In genomic region chr1:169485427-169486280, GRCh38 we compare ENCODE assay signal across 1 cellular context.
TF ChIP-seq lines count a peak whose summit lies in the region.

TSS of gene SLC19A2 (minus strand) at chr1:169485944. CDS start at chr1:169485766, 178 bp downstream.

TF ChIP-seq in HepG2, 621 proteins besides CTCF, POLR2A, EP300 and RAD21 (continued from another document and continues in another):
- TF ChIP-seq PRDM10 (CRISPR knock-in tag; IDR thresholded peaks at IDR 0.05; ENCODE audit: low read depth), result peak; percentile 78; the same call in 1 of the 2 replicates
- no peak for TF ChIP-seq CEBPB (IDR thresholded peaks at IDR 0.05; ENCODE audit: borderline replicate concordance, low read depth, low read length)
- peak; percentile 74 for TF ChIP-seq ASH2L (IDR thresholded peaks at IDR 0.05; ENCODE audit: insufficient read length, low read depth, low read length)
- peak; percentile 61; the same call in 1 of the 2 replicates for TF ChIP-seq ZBTB25 (CRISPR knock-in tag; IDR thresholded peaks at IDR 0.05)
- no peak; the same call in 1 of the 2 replicates for TF ChIP-seq E2F1 (CRISPR knock-in tag; IDR thresholded peaks at IDR 0.05)
- no peak for TF ChIP-seq NFE2 (CRISPR knock-in tag; IDR thresholded peaks at IDR 0.05)
- TF ChIP-seq ZNF883 (CRISPR knock-in tag; IDR thresholded peaks at IDR 0.05; ENCODE audit: not compliant biosample characterization), result no peak
- 0 out of 2 replicates have a peak, but pooled peaks have one; percentile 69 for TF ChIP-seq ZFP82 (CRISPR knock-in tag; IDR thresholded peaks at IDR 0.05; ENCODE audit: borderline replicate concordance)
- no peak for TF ChIP-seq ZNF576 (CRISPR knock-in tag; IDR thresholded peaks at IDR 0.05)
- peak; percentile 48; the same call in 1 of the 2 replicates for TF ChIP-seq NFKBIZ (CRISPR knock-in tag; IDR thresholded peaks at IDR 0.05)
- TF ChIP-seq POLR2AphosphoS2 (IDR thresholded peaks at IDR 0.05; ENCODE audit: low read depth, low read length), result peak; percentile 37; the same call in 1 of the 2 replicates
- peak; percentile 82; the same call in 1 of the 2 replicates for TF ChIP-seq THAP8 (CRISPR knock-in tag; IDR thresholded peaks at IDR 0.05; ENCODE audit: borderline replicate concordance)
- peak; percentile 68 for TF ChIP-seq ZNF280B (CRISPR knock-in tag; IDR thresholded peaks at IDR 0.05; ENCODE audit: borderline replicate concordance)
- TF ChIP-seq SIX1 (CRISPR knock-in tag; IDR thresholded peaks at IDR 0.05; ENCODE audit: borderline replicate concordance), result no peak
- no peak for TF ChIP-seq ZNF414 (CRISPR knock-in tag; IDR thresholded peaks at IDR 0.05)
- TF ChIP-seq SSRP1 (CRISPR knock-in tag; IDR thresholded peaks at IDR 0.05), result no peak
- no peak for TF ChIP-seq ZNF619 (CRISPR knock-in tag; IDR thresholded peaks at IDR 0.05)
- TF ChIP-seq ISX (CRISPR knock-in tag; conservative IDR thresholded peaks at IDR 0.05), result 0 out of 2 replicates have a peak, but pooled peaks have one; percentile 52
- TF ChIP-seq ZNF160 (CRISPR knock-in tag; IDR thresholded peaks at IDR 0.05), result peak; percentile 79
- peak; percentile 87 for TF ChIP-seq CREM (IDR thresholded peaks at IDR 0.05)
- TF ChIP-seq CREM (CRISPR knock-in tag; IDR thresholded peaks at IDR 0.05), result no peak
- peak; percentile 75; the same call in 1 of the 2 replicates for TF ChIP-seq HBP1 (CRISPR knock-in tag; IDR thresholded peaks at IDR 0.05; ENCODE audit: low read depth)
- peak; percentile 98 for TF ChIP-seq SAP130 (CRISPR knock-in tag; IDR thresholded peaks at IDR 0.05; ENCODE audit: low read depth)
- TF ChIP-seq GPBP1L1 (CRISPR knock-in tag; IDR thresholded peaks at IDR 0.05), result no peak
- TF ChIP-seq ZBTB20 (CRISPR knock-in tag; IDR thresholded peaks at IDR 0.05; ENCODE audit: borderline replicate concordance, low read depth), result peak; percentile 5
- no peak for TF ChIP-seq KDM5A (IDR thresholded peaks at IDR 0.05; ENCODE audit: borderline replicate concordance, low read length)
- peak; percentile 91 for TF ChIP-seq POLR2G (IDR thresholded peaks at IDR 0.05; ENCODE audit: low read depth, low read length)
- peak; percentile 10; the same call in 1 of the 2 replicates for TF ChIP-seq MLX (CRISPR knock-in tag; IDR thresholded peaks at IDR 0.05)
- no peak for TF ChIP-seq PCBP2 (optimal IDR thresholded peaks at IDR 0.05; ENCODE audit: low read depth, low read length, poor library complexity, severe bottlenecking)
- peak; percentile 32; the same call in 1 of the 2 replicates for TF ChIP-seq ZNF878 (CRISPR knock-in tag; IDR thresholded peaks at IDR 0.05)
- TF ChIP-seq ZNF589 (CRISPR knock-in tag; conservative IDR thresholded peaks at IDR 0.05), result 0 out of 2 replicates have a peak, but pooled peaks have one; percentile 21
- no peak; the same call in 1 of the 2 replicates for TF ChIP-seq MEIS1 (CRISPR knock-in tag; IDR thresholded peaks at IDR 0.05; ENCODE audit: borderline replicate concordance)
- TF ChIP-seq DDIT3 (CRISPR knock-in tag; IDR thresholded peaks at IDR 0.05), result no peak
- no peak for TF ChIP-seq ZNF549 (CRISPR knock-in tag; IDR thresholded peaks at IDR 0.05)
- TF ChIP-seq PRMT3 (CRISPR knock-in tag; IDR thresholded peaks at IDR 0.05; ENCODE audit: borderline replicate concordance, low read depth), result no peak
- no peak for TF ChIP-seq HDAC6 (IDR thresholded peaks at IDR 0.05; ENCODE audit: low read depth, low read length)
- peak; percentile 49; the same call in 1 of the 2 replicates for TF ChIP-seq ZHX2 (IDR thresholded peaks at IDR 0.05; ENCODE audit: low read depth)
- TF ChIP-seq ZHX2 (CRISPR knock-in tag; IDR thresholded peaks at IDR 0.05; ENCODE audit: borderline replicate concordance), result peak; percentile 66; the same call in 1 of the 2 replicates
- TF ChIP-seq MBD4 (IDR thresholded peaks at IDR 0.05; ENCODE audit: borderline replicate concordance, low read length), result no peak
